Comparison of ENCODE assay signal across 20 cellular contexts in the genomic region with DNA sequence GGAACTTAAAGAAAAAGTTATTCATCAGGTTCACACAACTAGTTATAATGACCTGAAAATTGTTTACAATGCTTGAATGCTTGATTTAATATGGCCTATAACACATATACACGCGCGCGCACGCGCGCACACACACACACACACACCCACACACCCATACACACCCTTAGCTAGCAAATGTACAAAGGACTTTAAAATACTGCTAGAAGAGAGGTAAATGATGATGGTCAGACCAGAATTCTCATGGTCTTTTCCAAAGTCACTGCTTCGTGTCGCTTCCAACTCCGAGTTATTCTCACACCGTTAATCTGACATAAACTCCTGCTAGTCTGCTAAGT. TPM values are rescaled to one million over a fixed set of nuclear protein-coding genes. Genes with fewer than 3 reads are reported as not detected.
DNase-seq lines count a peak whose midpoint lies in the region; ATAC-seq and TF ChIP-seq lines count a peak whose summit lies in the region.
"Had no signal": no experiment of that assay in that cellular context is flagged by ENCODE, and none has a peak within 500 bp of the region (broad histone marks: within the 10 kb centered on the region; RNA-seq: fewer than 3 reads in every experiment).

No MANE protein-coding gene starts in this region.

- no peak overlapping the region for H2AFZ ChIP-seq in GM23248

- TF ChIP-seq POLR2A in gastroesophageal sphincter (IDR thresholded peaks at IDR 0.05) (no peak), prostate gland (IDR thresholded peaks at IDR 0.05) (no peak)

- no peak overlapping the region for H3K9ac ChIP-seq in GM23248

- no peaks in the 10 kb centered on the region for H3K9me2 ChIP-seq in GM23248 (ENCODE audit: insufficient read depth)

- no peak overlapping the region for H3K4me3 ChIP-seq in GM23248
- no peak overlapping the region for H3K4me3 ChIP-seq in RWPE2 (ENCODE audit: severe bottlenecking)
- H3K4me3 ChIP-seq in gastroesophageal sphincter: no peak overlapping the region
- no peak overlapping the region for H3K4me3 ChIP-seq in prostate gland
- H3K4me3 ChIP-seq: K562, SJSA1 had no signal

- H3K4me2 ChIP-seq in GM23248 (ENCODE audit: unreplicated experiment): no peak overlapping the region

- 82 to 87% methylated on average over 11 of the region's 11 CpGs for WGBS in GM23248 (ENCODE audit: low coverage in 1 of 2, low lambda C conversion rate in 2 of 2, missing lambda C conversion rate in 2 of 2), 2 experiments
- WGBS in gastroesophageal sphincter (ENCODE audit: low coverage in 1 of 2), 2 donors: 66 to 75% methylated on average over 11 of the region's 11 CpGs
- 86% methylated on average over 11 of the region's 11 CpGs for WGBS in prostate gland

- no peaks in the 10 kb centered on the region for H3K36me3 ChIP-seq in GM23248 (ENCODE audit: low read depth)
- H3K36me3 ChIP-seq in RWPE2 (ENCODE audit: low read depth): peaks cover 28% of the 10 kb centered on the region
- peaks cover 5 to 34% of the 10 kb centered on the region in 2 donors for H3K36me3 ChIP-seq in gastroesophageal sphincter
- H3K36me3 ChIP-seq in prostate gland: no peaks in the 10 kb centered on the region

- no peak for ATAC-seq in RWPE2 (ENCODE audit: low read depth)
- no peak for ATAC-seq in gastroesophageal sphincter
- no peak for ATAC-seq in HG03135 (IDR thresholded peaks at IDR 0.05; ENCODE audit: unreplicated experiment)
- no peak for ATAC-seq in Right ventricle myocardium inferior
- no peak for ATAC-seq in GM18868 (IDR thresholded peaks at IDR 0.05; ENCODE audit: unreplicated experiment)
- ATAC-seq: HCT116, K562, Panc1 had no signal

- TF ChIP-seq CTCF in RWPE2 (IDR thresholded peaks at IDR 0.05; ENCODE audit: poor library complexity, severe bottlenecking) (no peak), gastroesophageal sphincter (IDR thresholded peaks at IDR 0.05) (no peak), prostate gland (IDR thresholded peaks at IDR 0.05) (no peak)

- no peak for DNase-seq in GM23248
- DNase-seq in RWPE2 (ENCODE audit: low spot score): no peak
- no peak for DNase-seq in prostate gland (ENCODE audit: low spot score)
- no peak for DNase-seq in Right ventricle myocardium inferior (ENCODE audit: missing footprints)
- no peak for DNase-seq in cerebellum (ENCODE audit: low spot score)
- DNase-seq: GOT3; NCI-H1092; NCI-H1436; NCI-H2029; NCI-H2227 treated with DMSO at 0.1 percent for 48 hours; NCI-H510A; NCI-H774; NK-92 treated with Interleukin-12 subunit alpha and Interleukin-12 subunit beta, amount 100 ng/mL, for 24 hours had no signal

- H3K4me1 ChIP-seq in GM23248 (ENCODE audit: insufficient read depth): peaks cover 10% of the 10 kb centered on the region
- peaks cover 22% of the 10 kb centered on the region for H3K4me1 ChIP-seq in RWPE2 (ENCODE audit: insufficient read depth, poor library complexity, severe bottlenecking)
- peaks cover 0 to 67% (median 7%) of the 10 kb centered on the region in 3 donors for H3K4me1 ChIP-seq in gastroesophageal sphincter
- H3K4me1 ChIP-seq in prostate gland (replicated peaks): peaks cover 5% of the 10 kb centered on the region

- H3K27ac ChIP-seq in GM23248: peak overlapping the region; percentile 56; the same call in 1 of the 2 replicates
- peak overlapping the region; percentile 18 for H3K27ac ChIP-seq in RWPE2 (ENCODE audit: poor library complexity, severe bottlenecking)
- peak overlapping the region; percentile 46 to 93 (median 90) for H3K27ac ChIP-seq in gastroesophageal sphincter
- peak overlapping the region; percentile 4 to 18 for H3K27ac ChIP-seq in prostate gland
- H3K27ac ChIP-seq: SJSA1 had no signal

- peaks cover 9% of the 10 kb centered on the region for H3F3A ChIP-seq in GM23248 (ENCODE audit: insufficient read depth)

- no peaks in the 10 kb centered on the region for H3K27me3 ChIP-seq in GM23248 (replicated peaks; ENCODE audit: insufficient read depth)
- H3K27me3 ChIP-seq in RWPE2 (ENCODE audit: insufficient read depth, poor library complexity, severe bottlenecking): no peaks in the 10 kb centered on the region
- H3K27me3 ChIP-seq in gastroesophageal sphincter: no peaks in the 10 kb centered on the region
- H3K27me3 ChIP-seq in prostate gland (replicated peaks; ENCODE audit: insufficient read depth): no peaks in the 10 kb centered on the region
- H3K27me3 ChIP-seq: SJSA1 had no signal

- H4K20me1 ChIP-seq in GM23248 (ENCODE audit: insufficient read depth): no peaks in the 10 kb centered on the region

- H3K9me3 ChIP-seq in GM23248 (ENCODE audit: low read depth): no peaks in the 10 kb centered on the region
- no peaks in the 10 kb centered on the region for H3K9me3 ChIP-seq in RWPE2 (ENCODE audit: severe bottlenecking)
- H3K9me3 ChIP-seq in gastroesophageal sphincter: no peaks in the 10 kb centered on the region
- no peaks in the 10 kb centered on the region for H3K9me3 ChIP-seq in prostate gland
- H3K9me3 ChIP-seq: SJSA1 had no signal

- no peaks in the 10 kb centered on the region for H3K79me2 ChIP-seq in GM23248 (ENCODE audit: insufficient read depth)

- in situ Hi-C loops in GM23248 (cut with MboI): loop anchor here (25.0 kb wide), 1 partner anchor 412 kb away; a partner anchor contains a TSS

- TF ChIP-seq EP300 in gastroesophageal sphincter (IDR thresholded peaks at IDR 0.05): no peak

- intact Hi-C loops in prostate gland (cut with DNase I) (loop anchor here (10.0 kb wide), 1 partner anchor 275 kb away; no protein-coding TSS in a partner anchor), Right ventricle myocardium inferior (cut with DNase I) (no loop called here)

RNA-seq across cellular contexts. Expression of gene LSM11, which starts 5.9 kb away (rescaled TPM):
- total RNA-seq in GM23248 (2014; rRNA removed; shearing (Covaris generic)): 2.1 and 4.0 TPM in 2 replicates
- polyA plus RNA-seq in GM23248 (2016; fragmentation: Nextera tagmentation; extraction: Ambion mirVana): 0.52 and 0.79 TPM in 2 replicates
- total RNA-seq in gastroesophageal sphincter (10 to 100 TPM; 14.8 to 38.4 (median 27.3) TPM), prostate gland (1 to 10 TPM; 4.1 to 8.1 TPM), Right ventricle myocardium inferior (1.5 TPM), cerebellum (61.5 TPM)

RNA-seq across cellular contexts. Expression of gene THG1L, which starts 18.2 kb away (rescaled TPM):
- 10.3 and 12.3 TPM in 2 replicates for total RNA-seq in GM23248 (2014; rRNA removed; shearing (Covaris generic))
- polyA plus RNA-seq in GM23248 (2016; fragmentation: Nextera tagmentation; extraction: Ambion mirVana): 6.9 and 8.9 TPM in 2 replicates
- total RNA-seq in gastroesophageal sphincter (10 to 100 TPM; 13.2 to 20.3 (median 15.5) TPM), prostate gland (10 to 100 TPM; 14.1 to 16.9 TPM), Right ventricle myocardium inferior (3.9 TPM), cerebellum (14.9 TPM)

Comparison
In these comparisons a context has a peak if more than half of its experiments do, and no peak if none do; other contexts are left out.
1. H3K27ac ChIP-seq: peak in every context shown above with its lines; median percentile 90 in gastroesophageal sphincter; 56 in GM23248; 18 in RWPE2; 11 in prostate gland.